ENCODE assay signal across 8 cellular contexts in genomic region chr22:20957691-20958440, GRCh38. TPM values are rescaled to one million over a fixed set of nuclear protein-coding genes. Genes with fewer than 3 reads are reported as not detected.
DNase-seq lines count a peak whose midpoint lies in the region; ATAC-seq and TF ChIP-seq lines count a peak whose summit lies in the region.

No MANE protein-coding gene starts in this region.

- no peak overlapping the region for H3K27ac ChIP-seq in CD4-positive, alpha-beta memory T cell (ENCODE audit: low read depth, low read length)
- H3K27ac ChIP-seq in left lung (peak overlapping the region; percentile 2 to 34), thyroid gland (no peak overlapping the region)

- TF ChIP-seq POLR2A in thyroid gland (IDR thresholded peaks at IDR 0.05): no peak

- H3K36me3 Mint-ChIP-seq in CD4-positive, alpha-beta memory T cell: peaks cover 13 to 16% of the 10 kb centered on the region in 2 donors

- intact Hi-C loops in CD4-positive, alpha-beta memory T cell (cut with micrococcal nuclease): no loop called here
- intact Hi-C loops in left lung (cut with DNase I) (no loop called here), thyroid gland (cut with DNase I) (no loop called here)

- H3K4me3 ChIP-seq in CD4-positive, alpha-beta memory T cell (ENCODE audit: low read length in 2 of 2): no peak overlapping the region
- H3K4me3 ChIP-seq in left lung: peak overlapping the region; percentile 48
- H3K4me3 ChIP-seq in thyroid gland (replicated peaks in 1 of 3): peak overlapping the region; percentile 32 to 57 (median 53)

- WGBS in thyroid gland, 2 donors: 9 to 24% methylated on average over 7 to 23 of the region's 32 CpGs

- H3K9me3 ChIP-seq in CD4-positive, alpha-beta memory T cell (ENCODE audit: control insufficient read depth in 1 of 2, low read length in 2 of 2): no peaks in the 10 kb centered on the region
- no peaks in the 10 kb centered on the region for H3K9me3 ChIP-seq in left lung
- no peaks in the 10 kb centered on the region for H3K9me3 ChIP-seq in thyroid gland

- in situ Hi-C loops in T47D (cut with HindIII; ENCODE audit: low pct_unique_long_range_greater_than_20kb, low sequenced_read_pairs): no loop called here

- H3K36me3 ChIP-seq in CD4-positive, alpha-beta memory T cell (ENCODE audit: insufficient read depth, low read length): peaks cover 14% of the 10 kb centered on the region
- peaks cover 0 to 11% of the 10 kb centered on the region in 2 donors for H3K36me3 ChIP-seq in left lung
- H3K36me3 ChIP-seq in thyroid gland: peaks cover 0 to under 1% of the 10 kb centered on the region in 2 donors

- TF ChIP-seq CTCF in left lung (IDR thresholded peaks at IDR 0.05) (no peak), thyroid gland (IDR thresholded peaks at IDR 0.05) (no peak)

- H3K4me1 Mint-ChIP-seq in CD4-positive, alpha-beta memory T cell: peaks cover 1 to 16% (median 8%) of the 10 kb centered on the region in 4 donors

- POLR2A ChIA-PET in CD4-positive, alpha-beta memory T cell (lab: Charles Lee; ENCODE audit: partially characterized antibody): interaction anchor here (1.3 kb wide), 1 partner anchor 16 kb away, joined by 4 read pairs; no protein-coding TSS in a partner anchor

- peaks cover 7% of the 10 kb centered on the region for H3K27me3 ChIP-seq in CD4-positive, alpha-beta memory T cell (ENCODE audit: insufficient read depth, low read length)
- H3K27me3 ChIP-seq in left lung: peaks cover 0 to 19% of the 10 kb centered on the region in 2 donors
- no peaks in the 10 kb centered on the region for H3K27me3 ChIP-seq in thyroid gland

- peak overlapping the region in 1 of 7 donors; percentile 24 for H3K27ac Mint-ChIP-seq in CD4-positive, alpha-beta memory T cell

- no peak for DNase-seq in CD4-positive, alpha-beta memory T cell
- DNase-seq in HT-29 (ENCODE audit: low spot score): peak; percentile 97
- peak; percentile 64 to 77 for DNase-seq in T47D (ENCODE audit: low read depth in 1 of 2, low spot score in 1 of 2)
- peak; percentile 54 to 87 for DNase-seq in left lung
- peak; percentile 9 to 23 for DNase-seq in thyroid gland
- no peak for DNase-seq in anterior cingulate cortex (lab: John Stamatoyannopoulos, UW)
- DNase-seq in COR-L47 (lab: John Stamatoyannopoulos, UW): no peak

- H3K9me3 Mint-ChIP-seq in CD4-positive, alpha-beta memory T cell: no peaks in the 10 kb centered on the region

- CTCF ChIA-PET in CD4-positive, alpha-beta memory T cell (lab: Charles Lee; ENCODE audit: partially characterized antibody): interaction anchor here (1.1 to 1.9 kb wide), 4 partner anchors 9 to 24 kb away, joined by 3 to 4 read pairs (median 3); partner anchors contain the start of genes AIFM3 and LZTR1

- H3K4me1 ChIP-seq in CD4-positive, alpha-beta memory T cell (ENCODE audit: insufficient read depth, low read length): peaks cover 13% of the 10 kb centered on the region
- H3K4me1 ChIP-seq in left lung (peaks cover 0 to 34% of the 10 kb centered on the region in 2 donors), thyroid gland (peaks cover 4 to 19% of the 10 kb centered on the region in 2 donors)

- H3K27me3 Mint-ChIP-seq in CD4-positive, alpha-beta memory T cell: peaks cover 15 to 20% of the 10 kb centered on the region in 2 donors

- peak overlapping the region in 7 of 8 donors; percentile 9 to 67 (median 50) for H3K4me3 Mint-ChIP-seq in CD4-positive, alpha-beta memory T cell

- ATAC-seq in left lung (peak; percentile 79), HG03097 (IDR thresholded peaks at IDR 0.05; ENCODE audit: low FRiP score, unreplicated experiment) (no peak)

RNA-seq across cellular contexts. Expression of gene AIFM3, which starts 9.2 kb away (rescaled TPM):
- total RNA-seq in CD4-positive, alpha-beta memory T cell: 1 to 10 TPM in 1 of 2 experiments, under 1 TPM in 1; 0.55 to 1.0 TPM
- not detected for polyA plus RNA-seq in CD4-positive, alpha-beta memory T cell
- total RNA-seq in HT-29 (2014; rRNA removed; shearing (Covaris generic)): 30.9 and 41.7 TPM in 2 replicates
- 1 to 10 TPM; 6.0 to 6.5 TPM for total RNA-seq in left lung
- 1 to 10 TPM in 2 of 4 donors, under 1 TPM in 2; 0.11 to 2.0 (median 0.80) TPM for total RNA-seq in thyroid gland

RNA-seq across cellular contexts. Expression of gene LZTR1, which starts 24.2 kb away (rescaled TPM):
- 100 to 1,000 TPM; 112 to 114 TPM for total RNA-seq in CD4-positive, alpha-beta memory T cell
- polyA plus RNA-seq in CD4-positive, alpha-beta memory T cell: 10 to 100 TPM in 1 of 2 donors, 1 to 10 TPM in 1; 5.5 to 18.1 TPM
- total RNA-seq in HT-29 (2014; rRNA removed; shearing (Covaris generic)): 27.5 and 35.1 TPM in 2 replicates
- total RNA-seq in left lung (10 to 100 TPM; 60.0 to 71.9 TPM), thyroid gland (10 to 100 TPM; 37.1 to 67.2 (median 55.7) TPM)

RNA-seq across cellular contexts. Expression of gene CRKL, which starts 40.7 kb away (rescaled TPM):
- total RNA-seq in CD4-positive, alpha-beta memory T cell: 10 to 100 TPM; 85.1 to 86.5 TPM
- polyA plus RNA-seq in CD4-positive, alpha-beta memory T cell: 10 to 100 TPM; 39.9 to 51.3 TPM
- total RNA-seq in HT-29 (2014; rRNA removed; shearing (Covaris generic)): 74.9 and 77.2 TPM in 2 replicates
- total RNA-seq in left lung (10 to 100 TPM; 56.7 to 59.4 TPM), thyroid gland (10 to 100 TPM; 38.5 to 47.8 (median 42.1) TPM)

RNA-seq across cellular contexts. Expression of gene THAP7, which starts 44.1 kb away (rescaled TPM):
- total RNA-seq in CD4-positive, alpha-beta memory T cell: 10 to 100 TPM; 60.4 to 65.0 TPM
- 10 to 100 TPM; 45.9 to 46.9 TPM for polyA plus RNA-seq in CD4-positive, alpha-beta memory T cell
- 60.1 and 75.4 TPM in 2 replicates for total RNA-seq in HT-29 (2014; rRNA removed; shearing (Covaris generic))
- total RNA-seq in left lung: 10 to 100 TPM; 17.8 to 23.8 TPM
- 10 to 100 TPM; 51.0 to 75.0 (median 58.9) TPM for total RNA-seq in thyroid gland

RNA-seq across cellular contexts. Expression of gene P2RX6, which starts 57.1 kb away (rescaled TPM):
- 1 to 10 TPM; 1.1 to 1.2 TPM for total RNA-seq in CD4-positive, alpha-beta memory T cell
- under 1 TPM in 1 of 2 donors, not detected in 1; 0.19 TPM for polyA plus RNA-seq in CD4-positive, alpha-beta memory T cell
- total RNA-seq in HT-29 (2014; rRNA removed; shearing (Covaris generic)): 1.0 and 1.5 TPM in 2 replicates
- total RNA-seq in left lung (1 to 10 TPM in 1 of 2 donors, under 1 TPM in 1; 0.20 to 1.7 TPM), thyroid gland (under 1 TPM in 1 of 4 donors, not detected in 3; 0.40 TPM)

Comparison
In these comparisons a context has a peak if more than half of its experiments do, and no peak if none do; other contexts are left out.
1. DNase-seq: peak in HT-29 (single experiment), T47D (2 of 2), left lung (2 of 2) and thyroid gland (2 of 2); none in CD4-positive, alpha-beta memory T cell (0 of 5), anterior cingulate cortex (0 of 58) and COR-L47 (single experiment).
2. H3K27ac ChIP-seq: peak in left lung (2 of 2); none in CD4-positive, alpha-beta memory T cell (single experiment) and thyroid gland (0 of 3).
3. H3K4me3 ChIP-seq: peak in left lung (2 of 2) and thyroid gland (3 of 3); none in CD4-positive, alpha-beta memory T cell (0 of 2).